17 cellular contexts compared by ENCODE assay signal in genomic region chr15:70566047-70566835, GRCh38.
DNase-seq lines count a peak whose midpoint lies in the region; ATAC-seq and TF ChIP-seq lines count a peak whose summit lies in the region.
"Had no signal": no experiment of that assay in that cellular context is flagged by ENCODE, and none has a peak within 500 bp of the region (broad histone marks: within the 10 kb centered on the region; RNA-seq: fewer than 3 reads in every experiment).

No MANE protein-coding gene starts in this region.

- H3K27ac ChIP-seq in Panc1 (ENCODE audit: low read length), result peak overlapping the region; percentile 35; the same call in 1 of the 2 replicates
- H3K27ac ChIP-seq in neural progenitor cell, result no peak overlapping the region
- H3K27ac ChIP-seq: 22Rv1, left lung, PC-9, thoracic aorta had no signal

- ATAC-seq in Panc1 (no peak), GM18907 (IDR thresholded peaks at IDR 0.05; ENCODE audit: unreplicated experiment) (no peak)
- no peak for ATAC-seq in effector memory CD8-positive, alpha-beta T cell (replicated peaks)
- ATAC-seq: left lung; naive thymus-derived CD4-positive, alpha-beta T cell had no signal

- H3K36me3 ChIP-seq in Panc1 (ENCODE audit: control insufficient read depth, insufficient read depth, low read length) (no peaks in the 10 kb centered on the region), neural progenitor cell (no peaks in the 10 kb centered on the region)
- H3K36me3 ChIP-seq: left lung, thoracic aorta had no signal

- H3K4me1 Mint-ChIP-seq in neural progenitor cell, result peaks cover 16% of the 10 kb centered on the region
- peaks cover 4 to 5% of the 10 kb centered on the region in 2 donors for H3K4me1 Mint-ChIP-seq in effector memory CD8-positive, alpha-beta T cell (ENCODE audit: low read depth in 2 of 2)

- H3K9me3 Mint-ChIP-seq in neural progenitor cell, result peaks cover 3% of the 10 kb centered on the region
- no peaks in the 10 kb centered on the region for H3K9me3 Mint-ChIP-seq in effector memory CD8-positive, alpha-beta T cell
- H3K9me3 Mint-ChIP-seq: CD4-positive, CD25-positive, alpha-beta regulatory T cell had no signal

- peaks cover 13% of the 10 kb centered on the region for H3K27me3 Mint-ChIP-seq in neural progenitor cell (ENCODE audit: insufficient read depth, low read depth)
- no peaks in the 10 kb centered on the region for H3K27me3 Mint-ChIP-seq in effector memory CD8-positive, alpha-beta T cell
- H3K27me3 Mint-ChIP-seq: CD4-positive, CD25-positive, alpha-beta regulatory T cell had no signal

- H3F3A ChIP-seq in neural progenitor cell (ENCODE audit: low read depth), result peaks cover 2% of the 10 kb centered on the region

- peaks cover 1% of the 10 kb centered on the region for H3K36me3 Mint-ChIP-seq in neural progenitor cell
- H3K36me3 Mint-ChIP-seq in effector memory CD8-positive, alpha-beta T cell (ENCODE audit: insufficient read depth), result no peaks in the 10 kb centered on the region
- H3K36me3 Mint-ChIP-seq: CD4-positive, CD25-positive, alpha-beta regulatory T cell; naive thymus-derived CD4-positive, alpha-beta T cell had no signal

- H3K9me3 ChIP-seq in Panc1 (ENCODE audit: control insufficient read depth, insufficient read depth, low read depth, low read length) (no peaks in the 10 kb centered on the region), neural progenitor cell (ENCODE audit: low read depth) (no peaks in the 10 kb centered on the region)
- H3K9me3 ChIP-seq: left lung, thoracic aorta had no signal

- in situ Hi-C loops in Panc1 (cut with HindIII; ENCODE audit: low pct_unique_long_range_greater_than_20kb, low sequenced_read_pairs), result no loop called here

- no peak overlapping the region for H2AFZ ChIP-seq in neural progenitor cell (replicated peaks)
- H2AFZ ChIP-seq: PC-9 had no signal

- DNase-seq in NCI-H1092 treated with DMSO at 0.1 percent for 48 hours (lab: John Stamatoyannopoulos, UW), result peak; percentile 11
- no peak for DNase-seq in NCI-H1092 (lab: John Stamatoyannopoulos, UW)
- DNase-seq in Panc1 (ENCODE audit: low read depth, low spot score), result no peak
- peak; percentile 37 for DNase-seq in fibroblast of pulmonary artery (ENCODE audit: low read depth)
- DNase-seq in neural progenitor cell (ENCODE audit: low spot score), result peak; percentile 59
- no peak for DNase-seq in kidney tubule cell (ENCODE audit: low spot score)
- DNase-seq in effector memory CD8-positive, alpha-beta T cell, result no peak
- DNase-seq: CD4-positive, CD25-positive, alpha-beta regulatory T cell; EL; glutamatergic neuron; left lung; naive thymus-derived CD4-positive, alpha-beta T cell; NCI-H446 treated with DMSO at 0.1 percent for 48 hours; PC-9 had no signal

- H3K79me2 ChIP-seq in neural progenitor cell (ENCODE audit: low read depth), result no peaks in the 10 kb centered on the region

- CTCF ChIA-PET in Panc1 (lab: Charles Lee), result interaction anchor here (0.7 kb wide), 1 partner anchor 100 kb away, joined by 3 read pairs; no protein-coding TSS in a partner anchor

- intact Hi-C loops in Panc1 (cut with micrococcal nuclease; ENCODE audit: unreplicated experiment), result no loop called here

- no peak for TF ChIP-seq CTCF in Panc1 (IDR thresholded peaks at IDR 0.05)
- TF ChIP-seq CTCF in fibroblast of pulmonary artery (IDR thresholded peaks at IDR 0.05; ENCODE audit: low read length, missing control alignments), result peak; percentile 29
- peak; percentile 12 for TF ChIP-seq CTCF in neural progenitor cell (IDR thresholded peaks at IDR 0.05)

- H3K27ac Mint-ChIP-seq in neural progenitor cell, result peak overlapping the region; percentile 79
- H3K27ac Mint-ChIP-seq in effector memory CD8-positive, alpha-beta T cell, result no peak overlapping the region
- H3K27ac Mint-ChIP-seq: CD4-positive, CD25-positive, alpha-beta regulatory T cell had no signal

- H3K9ac ChIP-seq in neural progenitor cell, result no peak overlapping the region

- H3K4me3 ChIP-seq in Panc1 (ENCODE audit: low read depth in 2 of 2, low read length in 2 of 2), result no peak overlapping the region
- H3K4me3 ChIP-seq in fibroblast of pulmonary artery (replicated peaks; ENCODE audit: low read depth, low read length), result no peak overlapping the region
- no peak overlapping the region for H3K4me3 ChIP-seq in neural progenitor cell
- H3K4me3 ChIP-seq: left lung, PC-9, thoracic aorta had no signal

- no peaks in the 10 kb centered on the region for H4K20me1 ChIP-seq in neural progenitor cell (ENCODE audit: low read depth)

- H3K4me1 ChIP-seq in Panc1 (ENCODE audit: control insufficient read depth, insufficient read depth, low read length) (peaks cover 21% of the 10 kb centered on the region), neural progenitor cell (no peaks in the 10 kb centered on the region)
- H3K4me1 ChIP-seq: left lung had no signal

- no TSS peak for BruUV-seq in Panc1 (replicated peaks; lab: Mats Ljungman, UMichigan)

- H3K4me3 Mint-ChIP-seq in neural progenitor cell, result peak overlapping the region; percentile 57
- no peak overlapping the region for H3K4me3 Mint-ChIP-seq in effector memory CD8-positive, alpha-beta T cell
- H3K4me3 Mint-ChIP-seq: CD4-positive, CD25-positive, alpha-beta regulatory T cell; naive thymus-derived CD4-positive, alpha-beta T cell had no signal

- no peaks in the 10 kb centered on the region for H3K27me3 ChIP-seq in Panc1 (ENCODE audit: control insufficient read depth, insufficient read depth, low read length)
- H3K27me3 ChIP-seq in neural progenitor cell, result no peaks in the 10 kb centered on the region
- H3K27me3 ChIP-seq: left lung had no signal

- POLR2A ChIA-PET in Panc1 (lab: Charles Lee), result no interaction called here

- no peak overlapping the region for H3K4me2 ChIP-seq in neural progenitor cell
- H3K4me2 ChIP-seq: PC-9 had no signal

Comparison
In these comparisons a context has a peak if more than half of its experiments do, and no peak if none do; other contexts are left out.
1. DNase-seq: peak in NCI-H1092 treated with DMSO at 0.1 percent for 48 hours (single experiment), fibroblast of pulmonary artery (single experiment) and neural progenitor cell (single experiment); none in NCI-H1092 (single experiment), Panc1 (single experiment), kidney tubule cell (single experiment) and effector memory CD8-positive, alpha-beta T cell (0 of 3).